Comparison of ENCODE assay signal across 34 cellular contexts in genomic region chr12:3438401-3438800, GRCh38. TPM values are rescaled to one million over a fixed set of nuclear protein-coding genes. Genes with fewer than 3 reads are reported as not detected.
"Had no signal": no experiment of that assay in that cellular context is flagged by ENCODE, and none has a peak within 500 bp of the region (broad histone marks: within the 10 kb centered on the region; RNA-seq: fewer than 3 reads in every experiment).

No MANE protein-coding gene starts in this region.

- H3K9ac ChIP-seq: parathyroid adenoma had no signal

- H3K36me3 ChIP-seq: ovary, right lobe of liver, sigmoid colon, spleen, suprapubic skin, tibial artery, transverse colon, upper lobe of right lung, vagina had no signal

- H3K27ac Mint-ChIP-seq: naive thymus-derived CD4-positive, alpha-beta T cell; natural killer cell; nephron progenitor cell; progenitor cell of endocrine pancreas; stimulated activated memory B cell treated with anti-CD40 and anti-IgM and Interleukin-4, amounts not matched to agents 10 μg/mL and 1 μg/mL and 100 μg/mL, for 72 hours; stimulated activated naive CD8-positive, alpha-beta T cell treated with anti-CD3 and anti-CD28 coated beads, Interleukin-15, amount 100 ng/mL, for 72 hours; type B pancreatic cell had no signal

- H3K27me3 Mint-ChIP-seq: stimulated activated naive CD8-positive, alpha-beta T cell treated with anti-CD3 and anti-CD28 coated beads, Interleukin-15, amount 100 ng/mL, for 72 hours had no signal

- H3K4me3 Mint-ChIP-seq: naive thymus-derived CD4-positive, alpha-beta T cell; natural killer cell; nephron progenitor cell; neural crest cell; stimulated activated memory B cell treated with anti-CD40 and anti-IgM and Interleukin-4, amounts not matched to agents 10 μg/mL and 1 μg/mL and 100 μg/mL, for 72 hours; stimulated activated naive CD8-positive, alpha-beta T cell treated with anti-CD3 and anti-CD28 coated beads, Interleukin-15, amount 100 ng/mL, for 72 hours; type B pancreatic cell had no signal

- ATAC-seq: naive thymus-derived CD4-positive, alpha-beta T cell; natural killer cell; psoas muscle; right cardiac atrium; right lobe of liver; stimulated activated memory B cell treated with anti-CD40 and anti-IgM and Interleukin-4, amounts not matched to agents 10 μg/mL and 1 μg/mL and 100 μg/mL, for 72 hours; stimulated activated naive CD8-positive, alpha-beta T cell treated with anti-CD3 and anti-CD28 coated beads, Interleukin-15, amount 100 ng/mL, for 72 hours; stimulated activated naive CD8-positive, alpha-beta T cell treated with anti-CD3 and anti-CD28 coated beads, Interleukin-15, Interleukin-2, amounts not matched to agents 100 U/mL and 50 U/mL, for 24 hours; upper lobe of right lung had no signal

- H3K4me1 Mint-ChIP-seq: naive thymus-derived CD4-positive, alpha-beta T cell; natural killer cell; nephron progenitor cell; stimulated activated memory B cell treated with anti-CD40 and anti-IgM and Interleukin-4, amounts not matched to agents 10 μg/mL and 1 μg/mL and 100 μg/mL, for 72 hours; stimulated activated naive CD8-positive, alpha-beta T cell treated with anti-CD3 and anti-CD28 coated beads, Interleukin-15, amount 100 ng/mL, for 72 hours had no signal

- H3K36me3 Mint-ChIP-seq: naive thymus-derived CD4-positive, alpha-beta T cell; natural killer cell; stimulated activated memory B cell treated with anti-CD40 and anti-IgM and Interleukin-4, amounts not matched to agents 10 μg/mL and 1 μg/mL and 100 μg/mL, for 72 hours; type B pancreatic cell had no signal

- H3K27ac ChIP-seq: ovary, parathyroid adenoma, psoas muscle, right lobe of liver, sigmoid colon, skin epidermis, spleen, suprapubic skin, testis, tibial artery, transverse colon, upper lobe of right lung, vagina had no signal

- H3K4me1 ChIP-seq: parathyroid adenoma, psoas muscle, right lobe of liver, sigmoid colon, spleen, suprapubic skin, testis, tibial artery, transverse colon, upper lobe of right lung, vagina had no signal

- H3K4me3 ChIP-seq: ovary, psoas muscle, right lobe of liver, sigmoid colon, skin epidermis, smooth muscle cell, spleen, suprapubic skin, testis, tibial artery, transverse colon, upper lobe of right lung, vagina had no signal

- H3K9me3 ChIP-seq: ovary, psoas muscle, right lobe of liver, sigmoid colon, spleen, suprapubic skin, testis, tibial artery, transverse colon, upper lobe of right lung, vagina had no signal

- H2AFZ ChIP-seq: parathyroid adenoma had no signal

- DNase-seq: naive thymus-derived CD4-positive, alpha-beta T cell; natural killer cell; nephron progenitor cell; occipital lobe; ovary; psoas muscle; right cardiac atrium; right lobe of liver; sigmoid colon; spleen; stimulated activated CD4-positive, alpha-beta T cell treated with anti-CD3 and anti-CD28 coated beads, Interleukin-12 subunit alpha, Interleukin-12 subunit beta, amount 100 ng/mL, for 4 hours; stimulated activated CD4-positive, alpha-beta T cell treated with anti-CD3 and anti-CD28 coated beads, Interleukin-1b, Interleukin-23, amount 100 ng/mL, for 48 hours; stimulated activated CD4-positive, alpha-beta T cell treated with anti-CD3 and anti-CD28 coated beads, Interleukin-4, amount 100 ng/mL, for 1 hour; stimulated activated CD4-positive, alpha-beta T cell treated with anti-CD3 and anti-CD28 coated beads, Interleukin-4, amount 100 ng/mL, for 4 hours; stimulated activated CD8-positive, alpha-beta memory T cell treated with anti-CD3 and anti-CD28 coated beads, Interleukin-4, amount 100 ng/mL, for 48 hours; stimulated activated naive CD4-positive, alpha-beta T cell; stimulated activated naive CD8-positive, alpha-beta T cell treated with anti-CD3 and anti-CD28 coated beads, Interleukin-15, amount 100 ng/mL, for 72 hours; stimulated activated naive CD8-positive, alpha-beta T cell treated with anti-CD3 and anti-CD28 coated beads, Interleukin-15, Interleukin-2, amounts not matched to agents 100 U/mL and 50 U/mL, for 24 hours; substantia nigra; testis; transverse colon; upper lobe of right lung had no signal

- H3K4me2 ChIP-seq: smooth muscle cell had no signal

- H3K27me3 ChIP-seq: ovary, right lobe of liver, sigmoid colon, spleen, suprapubic skin, testis, tibial artery, transverse colon, upper lobe of right lung, vagina had no signal

- H3K9me3 Mint-ChIP-seq: naive thymus-derived CD4-positive, alpha-beta T cell; natural killer cell; nephron progenitor cell; neural crest cell; stimulated activated memory B cell treated with anti-CD40 and anti-IgM and Interleukin-4, amounts not matched to agents 10 μg/mL and 1 μg/mL and 100 μg/mL, for 72 hours; stimulated activated naive CD8-positive, alpha-beta T cell treated with anti-CD3 and anti-CD28 coated beads, Interleukin-15, amount 100 ng/mL, for 72 hours; type B pancreatic cell had no signal

RNA-seq across cellular contexts. Expression of gene PRMT8, which starts 52.6 kb away (rescaled TPM):
- total RNA-seq: naive thymus-derived CD4-positive, alpha-beta T cell; natural killer cell; psoas muscle; renal cortical epithelial cell; right lobe of liver; smooth muscle cell; spleen; suprapubic skin; transverse colon; upper lobe of right lung; urinary bladder; vagina had no signal
- polyA plus RNA-seq: naive thymus-derived CD4-positive, alpha-beta T cell; smooth muscle cell; spleen; urinary bladder had no signal
